ENCODE assay signal across 18 cellular contexts in genomic region chr7:139931190-139932007, GRCh38.
DNase-seq lines count a peak whose midpoint lies in the region; ATAC-seq lines count a peak whose summit lies in the region.
"Had no signal": no experiment of that assay in that cellular context is flagged by ENCODE, and none has a peak within 500 bp of the region (broad histone marks: within the 10 kb centered on the region; RNA-seq: fewer than 3 reads in every experiment).

No MANE protein-coding gene starts in this region.

- no peak overlapping the region for H3K27ac Mint-ChIP-seq in stimulated activated naive CD8-positive, alpha-beta T cell treated with anti-CD3 and anti-CD28 coated beads, Interleukin-15, amount 100 ng/mL, for 72 hours
- H3K27ac Mint-ChIP-seq in activated T-helper 17 cell treated with anti-CD3 and anti-CD28 coated beads, Interleukin-2, amount 50 U/mL, for 72 hours, result peak overlapping the region; percentile 44
- H3K27ac Mint-ChIP-seq in stimulated activated effector memory CD8-positive, alpha-beta T cell treated with anti-CD3 and anti-CD28 coated beads, Interleukin-12 subunit alpha, Interleukin-12 subunit beta, amount 100 ng/mL, for 72 hours, result no peak overlapping the region
- H3K27ac Mint-ChIP-seq: CD8-positive, alpha-beta memory T cell; GM23338 had no signal

- peak; percentile 38 for DNase-seq in activated naive CD4-positive, alpha-beta T cell treated with Interleukin-2 at 50 U/mL for 16 hours
- DNase-seq in activated naive CD4-positive, alpha-beta T cell treated with anti-CD3 and anti-CD28 coated beads, Interleukin-2, amount 50 U/mL, for 16 hours, result no peak
- peak; percentile 34 for DNase-seq in stimulated activated naive CD8-positive, alpha-beta T cell treated with anti-CD3 and anti-CD28 coated beads, Interleukin-15, Interleukin-2, amounts not matched to agents 100 U/mL and 50 U/mL, for 24 hours
- no peak for DNase-seq in stimulated activated naive CD8-positive, alpha-beta T cell treated with anti-CD3 and anti-CD28 coated beads, Interleukin-15, amount 100 ng/mL, for 72 hours
- DNase-seq in stimulated activated effector memory CD8-positive, alpha-beta T cell treated with anti-CD3 and anti-CD28 coated beads, Interleukin-12 subunit alpha, Interleukin-12 subunit beta, amount 100 ng/mL, for 72 hours (ENCODE audit: low spot score in 2 of 2), result peak in 1 of 2 donors; percentile 38
- DNase-seq in GDM1 (lab: John Stamatoyannopoulos, UW) (no peak), DMS53 (lab: John Stamatoyannopoulos, UW) (no peak)
- DNase-seq: ACHN; C1 segment of cervical spinal cord; CD8-positive, alpha-beta memory T cell; NCI-H1105; NCI-H1694; NCI-H2081 treated with DMSO at 0.1 percent for 48 hours; NCI-H446 treated with DMSO at 0.1 percent for 48 hours; NCI-H69 had no signal

- H3K36me3 Mint-ChIP-seq in activated T-helper 17 cell treated with anti-CD3 and anti-CD28 coated beads, Interleukin-2, amount 50 U/mL, for 72 hours (ENCODE audit: low read depth), result peaks cover 5% of the 10 kb centered on the region
- no peaks in the 10 kb centered on the region for H3K36me3 Mint-ChIP-seq in stimulated activated effector memory CD8-positive, alpha-beta T cell treated with anti-CD3 and anti-CD28 coated beads, Interleukin-12 subunit alpha, Interleukin-12 subunit beta, amount 100 ng/mL, for 72 hours

- H3K9me3 Mint-ChIP-seq in stimulated activated naive CD8-positive, alpha-beta T cell treated with anti-CD3 and anti-CD28 coated beads, Interleukin-15, amount 100 ng/mL, for 72 hours, result no peaks in the 10 kb centered on the region
- H3K9me3 Mint-ChIP-seq in activated T-helper 17 cell treated with anti-CD3 and anti-CD28 coated beads, Interleukin-2, amount 50 U/mL, for 72 hours, result no peaks in the 10 kb centered on the region
- no peaks in the 10 kb centered on the region for H3K9me3 Mint-ChIP-seq in stimulated activated effector memory CD8-positive, alpha-beta T cell treated with anti-CD3 and anti-CD28 coated beads, Interleukin-12 subunit alpha, Interleukin-12 subunit beta, amount 100 ng/mL, for 72 hours
- H3K9me3 Mint-ChIP-seq: CD8-positive, alpha-beta memory T cell; GM23338 had no signal

- H3K27me3 Mint-ChIP-seq in stimulated activated naive CD8-positive, alpha-beta T cell treated with anti-CD3 and anti-CD28 coated beads, Interleukin-15, amount 100 ng/mL, for 72 hours, result peaks cover under 1% of the 10 kb centered on the region
- no peaks in the 10 kb centered on the region for H3K27me3 Mint-ChIP-seq in activated T-helper 17 cell treated with anti-CD3 and anti-CD28 coated beads, Interleukin-2, amount 50 U/mL, for 72 hours

- peak; percentile 51 for ATAC-seq in stimulated activated naive CD8-positive, alpha-beta T cell treated with anti-CD3 and anti-CD28 coated beads, Interleukin-15, Interleukin-2, amounts not matched to agents 100 U/mL and 50 U/mL, for 24 hours
- ATAC-seq in stimulated activated naive CD8-positive, alpha-beta T cell treated with anti-CD3 and anti-CD28 coated beads, Interleukin-15, amount 100 ng/mL, for 72 hours, result no peak
- peak; percentile 83 for ATAC-seq in activated T-helper 17 cell treated with anti-CD3 and anti-CD28 coated beads, Interleukin-2, amount 50 U/mL, for 72 hours (replicated peaks)
- ATAC-seq in stimulated activated effector memory CD8-positive, alpha-beta T cell treated with anti-CD3 and anti-CD28 coated beads, Interleukin-12 subunit alpha, Interleukin-12 subunit beta, amount 100 ng/mL, for 72 hours, result peak; percentile 56
- ATAC-seq: GM23338, Panc1 had no signal

- no peak overlapping the region for H3K4me3 Mint-ChIP-seq in stimulated activated naive CD8-positive, alpha-beta T cell treated with anti-CD3 and anti-CD28 coated beads, Interleukin-15, amount 100 ng/mL, for 72 hours
- peak overlapping the region; percentile 15 for H3K4me3 Mint-ChIP-seq in activated T-helper 17 cell treated with anti-CD3 and anti-CD28 coated beads, Interleukin-2, amount 50 U/mL, for 72 hours
- H3K4me3 Mint-ChIP-seq in stimulated activated effector memory CD8-positive, alpha-beta T cell treated with anti-CD3 and anti-CD28 coated beads, Interleukin-12 subunit alpha, Interleukin-12 subunit beta, amount 100 ng/mL, for 72 hours, result no peak overlapping the region
- H3K4me3 Mint-ChIP-seq: CD8-positive, alpha-beta memory T cell; GM23338 had no signal

- H3K4me1 Mint-ChIP-seq in stimulated activated naive CD8-positive, alpha-beta T cell treated with anti-CD3 and anti-CD28 coated beads, Interleukin-15, amount 100 ng/mL, for 72 hours, result peaks cover 8% of the 10 kb centered on the region
- H3K4me1 Mint-ChIP-seq in activated T-helper 17 cell treated with anti-CD3 and anti-CD28 coated beads, Interleukin-2, amount 50 U/mL, for 72 hours, result peaks cover 13% of the 10 kb centered on the region
- H3K4me1 Mint-ChIP-seq in stimulated activated effector memory CD8-positive, alpha-beta T cell treated with anti-CD3 and anti-CD28 coated beads, Interleukin-12 subunit alpha, Interleukin-12 subunit beta, amount 100 ng/mL, for 72 hours, result peaks cover 17% of the 10 kb centered on the region
- H3K4me1 Mint-ChIP-seq: CD8-positive, alpha-beta memory T cell had no signal

Comparison
In these comparisons a context has a peak if more than half of its experiments do, and no peak if none do; other contexts are left out.
1. DNase-seq: peak in activated naive CD4-positive, alpha-beta T cell treated with Interleukin-2 at 50 U/mL for 16 hours (single experiment) and stimulated activated naive CD8-positive, alpha-beta T cell treated with anti-CD3 and anti-CD28 coated beads, Interleukin-15, Interleukin-2, amounts not matched to agents 100 U/mL and 50 U/mL, for 24 hours (single experiment); none in activated naive CD4-positive, alpha-beta T cell treated with anti-CD3 and anti-CD28 coated beads, Interleukin-2, amount 50 U/mL, for 16 hours (single experiment), stimulated activated naive CD8-positive, alpha-beta T cell treated with anti-CD3 and anti-CD28 coated beads, Interleukin-15, amount 100 ng/mL, for 72 hours (0 of 2), GDM1 (single experiment) and DMS53 (single experiment).